ENCODE assay signal across 1 cellular context in the genomic region with DNA sequence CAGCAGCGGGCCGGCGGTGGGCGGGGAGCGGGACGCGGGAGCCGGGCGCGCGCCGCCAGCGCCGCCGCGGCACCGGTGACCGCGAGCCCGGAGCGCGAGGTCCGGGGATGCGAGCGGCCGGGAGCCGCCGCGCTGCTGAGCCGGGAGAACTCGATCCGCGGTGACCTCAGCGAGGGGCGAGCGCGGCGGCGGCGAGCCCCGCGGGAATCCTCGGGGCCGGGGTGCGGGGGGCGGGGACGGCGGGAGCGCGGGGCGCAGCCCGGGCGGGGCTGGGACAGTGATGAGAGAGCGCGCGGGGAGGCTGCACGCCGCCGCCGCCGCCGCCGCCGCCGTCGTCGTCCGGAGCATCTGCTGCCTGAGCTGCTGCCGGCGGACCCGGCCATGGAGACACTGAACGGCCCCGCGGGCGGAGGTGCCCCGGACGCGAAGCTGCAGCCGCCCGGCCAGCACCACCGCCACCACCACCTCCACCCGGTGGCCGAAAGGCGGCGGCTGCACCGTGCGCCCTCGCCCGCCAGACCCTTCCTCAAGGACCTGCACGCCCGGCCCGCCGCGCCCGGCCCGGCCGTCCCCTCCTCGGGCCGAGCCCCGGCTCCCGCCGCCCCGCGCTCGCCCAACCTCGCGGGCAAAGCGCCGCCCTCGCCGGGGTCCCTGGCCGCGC.
A peak's percentile ranks its signal among the peaks of the same experiment; 100 is the strongest.
TF ChIP-seq lines count a peak whose summit lies in the region.

A gene (plus strand): TSS at position 277 of the 661 bp plus-strand sequence. CDS start 105 bp downstream, at position 382.

TF ChIP-seq in HCT116, 20 proteins besides CTCF, POLR2A, EP300 and RAD21:
- TF ChIP-seq CEBPB (IDR thresholded peaks at IDR 0.05; ENCODE audit: low read depth): no peak
- TF ChIP-seq YY1 (IDR thresholded peaks at IDR 0.05; ENCODE audit: extremely low read depth, insufficient replicate concordance, low read depth, low read length): no peak
- TF ChIP-seq JUND (IDR thresholded peaks at IDR 0.05): no peak
- TF ChIP-seq ELF1 (IDR thresholded peaks at IDR 0.05; ENCODE audit: borderline replicate concordance, low read depth): no peak
- no peak for TF ChIP-seq CBX3 (IDR thresholded peaks at IDR 0.05; ENCODE audit: low read depth)
- TF ChIP-seq EZH2 (IDR thresholded peaks at IDR 0.05): no peak
- peak; percentile 32 for TF ChIP-seq ZFX (IDR thresholded peaks at IDR 0.05)
- no peak for TF ChIP-seq POLR2AphosphoS5 (IDR thresholded peaks at IDR 0.05; ENCODE audit: low read depth, low read length)
- no peak for TF ChIP-seq SIN3A (IDR thresholded peaks at IDR 0.05; ENCODE audit: low read depth)
- no peak for TF ChIP-seq SP1 (IDR thresholded peaks at IDR 0.05; ENCODE audit: low read depth)
- no peak for TF ChIP-seq FOSL1 (IDR thresholded peaks at IDR 0.05; ENCODE audit: low read depth)
- no peak for TF ChIP-seq EZH2phosphoT487 (IDR thresholded peaks at IDR 0.05; ENCODE audit: borderline replicate concordance)
- TF ChIP-seq, protein P1, sequence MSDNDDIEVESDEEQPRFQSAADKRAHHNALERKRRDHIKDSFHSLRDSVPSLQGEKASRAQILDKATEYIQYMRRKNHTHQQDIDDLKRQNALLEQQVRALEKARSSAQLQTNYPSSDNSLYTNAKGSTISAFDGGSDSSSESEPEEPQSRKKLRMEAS (IDR thresholded peaks at IDR 0.05): 0 out of 2 replicates have a peak, but pooled peaks have one; percentile 6
- TF ChIP-seq EGR1 (IDR thresholded peaks at IDR 0.05; ENCODE audit: low read depth): no peak
- TF ChIP-seq TCF7L2 (IDR thresholded peaks at IDR 0.05; ENCODE audit: borderline replicate concordance, extremely low read depth, insufficient read depth, insufficient read length): no peak
- TF ChIP-seq, protein P2, sequence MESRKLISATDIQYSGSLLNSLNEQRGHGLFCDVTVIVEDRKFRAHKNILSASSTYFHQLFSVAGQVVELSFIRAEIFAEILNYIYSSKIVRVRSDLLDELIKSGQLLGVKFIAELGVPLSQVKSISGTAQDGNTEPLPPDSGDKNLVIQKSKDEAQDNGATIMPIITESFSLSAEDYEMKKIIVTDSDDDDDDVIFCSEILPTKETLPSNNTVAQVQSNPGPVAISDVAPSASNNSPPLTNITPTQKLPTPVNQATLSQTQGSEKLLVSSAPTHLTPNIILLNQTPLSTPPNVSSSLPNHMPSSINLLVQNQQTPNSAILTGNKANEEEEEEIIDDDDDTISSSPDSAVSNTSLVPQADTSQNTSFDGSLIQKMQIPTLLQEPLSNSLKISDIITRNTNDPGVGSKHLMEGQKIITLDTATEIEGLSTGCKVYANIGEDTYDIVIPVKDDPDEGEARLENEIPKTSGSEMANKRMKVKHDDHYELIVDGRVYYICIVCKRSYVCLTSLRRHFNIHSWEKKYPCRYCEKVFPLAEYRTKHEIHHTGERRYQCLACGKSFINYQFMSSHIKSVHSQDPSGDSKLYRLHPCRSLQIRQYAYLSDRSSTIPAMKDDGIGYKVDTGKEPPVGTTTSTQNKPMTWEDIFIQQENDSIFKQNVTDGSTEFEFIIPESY (IDR thresholded peaks at IDR 0.05; ENCODE audit: extremely low read depth, insufficient replicate concordance, low read length): no peak
